Comparison of ENCODE assay signal across 1 cellular context in the genomic region with DNA sequence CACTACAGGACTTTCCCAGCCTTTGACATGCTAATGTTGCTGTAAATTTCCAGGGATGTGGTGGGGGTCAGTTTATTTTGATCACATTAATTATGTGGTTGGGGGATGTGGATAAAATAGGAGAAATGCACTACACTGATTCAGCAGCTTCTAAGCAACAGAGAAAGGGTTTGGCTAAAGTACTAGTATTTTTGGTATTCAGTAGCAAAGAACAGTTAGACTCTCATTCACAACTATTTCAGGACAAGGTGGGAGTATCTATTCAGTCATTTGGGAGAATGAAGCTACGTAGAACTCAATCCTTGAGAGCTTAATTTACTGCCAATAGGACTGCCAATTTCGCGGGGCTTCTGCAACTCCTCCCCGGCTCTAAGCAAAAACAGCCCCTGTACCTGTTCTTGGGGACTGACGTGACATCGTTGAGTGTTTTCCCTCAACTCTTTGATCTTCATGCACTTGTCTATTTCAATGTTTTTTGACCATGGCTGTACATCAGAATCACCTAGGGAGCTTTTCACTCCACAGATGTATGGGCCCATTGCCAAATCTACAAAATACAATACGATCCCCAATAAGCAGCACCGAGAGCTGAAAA.
TF ChIP-seq lines count a peak whose summit lies in the region.

No MANE protein-coding gene starts in this region.

TF ChIP-seq in liver, 16 proteins besides CTCF, POLR2A, EP300 and RAD21 (continued from another document):
- TF ChIP-seq, protein P1, sequence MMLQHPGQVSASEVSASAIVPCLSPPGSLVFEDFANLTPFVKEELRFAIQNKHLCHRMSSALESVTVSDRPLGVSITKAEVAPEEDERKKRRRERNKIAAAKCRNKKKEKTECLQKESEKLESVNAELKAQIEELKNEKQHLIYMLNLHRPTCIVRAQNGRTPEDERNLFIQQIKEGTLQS (IDR thresholded peaks at IDR 0.05) = no peak
